Comparison of ENCODE assay signal across 1 cellular context in the genomic region with DNA sequence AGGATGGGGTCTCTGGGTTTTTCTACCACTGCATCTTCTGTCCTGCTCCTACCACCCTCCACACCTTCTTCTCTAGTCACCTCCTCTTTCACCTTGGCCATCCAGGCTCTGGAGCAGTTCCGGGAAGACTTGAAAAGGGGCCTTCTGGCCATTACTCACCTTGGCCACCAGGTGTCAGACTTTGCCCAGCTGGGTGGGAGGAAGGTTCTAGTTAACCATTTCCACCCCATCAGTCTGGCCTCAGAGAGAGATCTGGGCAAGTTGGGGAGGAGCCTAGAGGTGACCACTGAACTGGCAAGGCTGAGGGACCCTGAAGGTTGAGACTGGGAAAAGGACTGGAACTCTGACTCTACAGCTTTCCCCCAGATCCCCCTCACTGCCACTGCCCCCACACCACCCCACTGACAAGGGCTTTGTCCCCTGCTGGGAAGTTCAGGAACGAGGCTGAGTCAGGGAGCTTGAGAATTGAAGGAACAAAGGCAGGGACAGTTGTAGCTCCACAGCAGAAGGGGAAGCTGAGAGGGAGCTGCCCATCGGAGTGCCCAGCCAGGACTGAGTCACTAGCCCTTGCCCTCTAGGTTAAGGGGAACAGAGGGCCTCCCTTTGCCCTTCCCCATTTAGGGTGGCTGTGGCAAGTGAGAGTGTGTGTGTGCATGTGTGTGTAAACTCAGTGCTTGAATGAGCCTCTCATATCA.
TF ChIP-seq lines count a peak whose summit lies in the region.

No MANE protein-coding gene starts in this region.

TF ChIP-seq in HepG2, 621 proteins besides CTCF, POLR2A, EP300 and RAD21 (continues in another document):
- TF ChIP-seq, protein P1, sequence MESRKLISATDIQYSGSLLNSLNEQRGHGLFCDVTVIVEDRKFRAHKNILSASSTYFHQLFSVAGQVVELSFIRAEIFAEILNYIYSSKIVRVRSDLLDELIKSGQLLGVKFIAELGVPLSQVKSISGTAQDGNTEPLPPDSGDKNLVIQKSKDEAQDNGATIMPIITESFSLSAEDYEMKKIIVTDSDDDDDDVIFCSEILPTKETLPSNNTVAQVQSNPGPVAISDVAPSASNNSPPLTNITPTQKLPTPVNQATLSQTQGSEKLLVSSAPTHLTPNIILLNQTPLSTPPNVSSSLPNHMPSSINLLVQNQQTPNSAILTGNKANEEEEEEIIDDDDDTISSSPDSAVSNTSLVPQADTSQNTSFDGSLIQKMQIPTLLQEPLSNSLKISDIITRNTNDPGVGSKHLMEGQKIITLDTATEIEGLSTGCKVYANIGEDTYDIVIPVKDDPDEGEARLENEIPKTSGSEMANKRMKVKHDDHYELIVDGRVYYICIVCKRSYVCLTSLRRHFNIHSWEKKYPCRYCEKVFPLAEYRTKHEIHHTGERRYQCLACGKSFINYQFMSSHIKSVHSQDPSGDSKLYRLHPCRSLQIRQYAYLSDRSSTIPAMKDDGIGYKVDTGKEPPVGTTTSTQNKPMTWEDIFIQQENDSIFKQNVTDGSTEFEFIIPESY (CRISPR knock-in tag; IDR thresholded peaks at IDR 0.05) = peak; percentile 61
- peak; percentile 53; the same call in 1 of the 2 replicates for TF ChIP-seq YEATS2 (CRISPR knock-in tag; IDR thresholded peaks at IDR 0.05; ENCODE audit: borderline replicate concordance)
- TF ChIP-seq PPARG (CRISPR knock-in tag; conservative IDR thresholded peaks at IDR 0.05) = 0 out of 2 replicates have a peak, but pooled peaks have one; percentile 26
- TF ChIP-seq ZNF605 (CRISPR knock-in tag; IDR thresholded peaks at IDR 0.05) = peak; percentile 54; the same call in 1 of the 2 replicates
- TF ChIP-seq, protein P2, sequence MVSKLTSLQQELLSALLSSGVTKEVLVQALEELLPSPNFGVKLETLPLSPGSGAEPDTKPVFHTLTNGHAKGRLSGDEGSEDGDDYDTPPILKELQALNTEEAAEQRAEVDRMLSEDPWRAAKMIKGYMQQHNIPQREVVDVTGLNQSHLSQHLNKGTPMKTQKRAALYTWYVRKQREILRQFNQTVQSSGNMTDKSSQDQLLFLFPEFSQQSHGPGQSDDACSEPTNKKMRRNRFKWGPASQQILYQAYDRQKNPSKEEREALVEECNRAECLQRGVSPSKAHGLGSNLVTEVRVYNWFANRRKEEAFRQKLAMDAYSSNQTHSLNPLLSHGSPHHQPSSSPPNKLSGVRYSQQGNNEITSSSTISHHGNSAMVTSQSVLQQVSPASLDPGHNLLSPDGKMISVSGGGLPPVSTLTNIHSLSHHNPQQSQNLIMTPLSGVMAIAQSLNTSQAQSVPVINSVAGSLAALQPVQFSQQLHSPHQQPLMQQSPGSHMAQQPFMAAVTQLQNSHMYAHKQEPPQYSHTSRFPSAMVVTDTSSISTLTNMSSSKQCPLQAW (CRISPR knock-in tag; IDR thresholded peaks at IDR 0.05) = peak; percentile 77
- peak; percentile 56 for TF ChIP-seq FOSL2 (CRISPR knock-in tag; IDR thresholded peaks at IDR 0.05)
- TF ChIP-seq MIXL1 (CRISPR knock-in tag; IDR thresholded peaks at IDR 0.05) = 0 out of 2 replicates have a peak, but pooled peaks have one; percentile 30
- 0 out of 2 replicates have a peak, but pooled peaks have one; percentile 15 for TF ChIP-seq BHLHE40 (IDR thresholded peaks at IDR 0.05; ENCODE audit: low read length)
- no peak for TF ChIP-seq IKZF1 (IDR thresholded peaks at IDR 0.05)
- no peak for TF ChIP-seq ZNF274 (CRISPR knock-in tag; IDR thresholded peaks at IDR 0.05)
- TF ChIP-seq FOXJ3 (CRISPR knock-in tag; IDR thresholded peaks at IDR 0.05; ENCODE audit: borderline replicate concordance) = no peak
- 0 out of 2 replicates have a peak, but pooled peaks have one; percentile 58 for TF ChIP-seq SPEN (CRISPR knock-in tag; IDR thresholded peaks at IDR 0.05; ENCODE audit: low read depth)
- no peak for TF ChIP-seq HOXA5 (CRISPR knock-in tag; IDR thresholded peaks at IDR 0.05)
- TF ChIP-seq, protein P3, sequence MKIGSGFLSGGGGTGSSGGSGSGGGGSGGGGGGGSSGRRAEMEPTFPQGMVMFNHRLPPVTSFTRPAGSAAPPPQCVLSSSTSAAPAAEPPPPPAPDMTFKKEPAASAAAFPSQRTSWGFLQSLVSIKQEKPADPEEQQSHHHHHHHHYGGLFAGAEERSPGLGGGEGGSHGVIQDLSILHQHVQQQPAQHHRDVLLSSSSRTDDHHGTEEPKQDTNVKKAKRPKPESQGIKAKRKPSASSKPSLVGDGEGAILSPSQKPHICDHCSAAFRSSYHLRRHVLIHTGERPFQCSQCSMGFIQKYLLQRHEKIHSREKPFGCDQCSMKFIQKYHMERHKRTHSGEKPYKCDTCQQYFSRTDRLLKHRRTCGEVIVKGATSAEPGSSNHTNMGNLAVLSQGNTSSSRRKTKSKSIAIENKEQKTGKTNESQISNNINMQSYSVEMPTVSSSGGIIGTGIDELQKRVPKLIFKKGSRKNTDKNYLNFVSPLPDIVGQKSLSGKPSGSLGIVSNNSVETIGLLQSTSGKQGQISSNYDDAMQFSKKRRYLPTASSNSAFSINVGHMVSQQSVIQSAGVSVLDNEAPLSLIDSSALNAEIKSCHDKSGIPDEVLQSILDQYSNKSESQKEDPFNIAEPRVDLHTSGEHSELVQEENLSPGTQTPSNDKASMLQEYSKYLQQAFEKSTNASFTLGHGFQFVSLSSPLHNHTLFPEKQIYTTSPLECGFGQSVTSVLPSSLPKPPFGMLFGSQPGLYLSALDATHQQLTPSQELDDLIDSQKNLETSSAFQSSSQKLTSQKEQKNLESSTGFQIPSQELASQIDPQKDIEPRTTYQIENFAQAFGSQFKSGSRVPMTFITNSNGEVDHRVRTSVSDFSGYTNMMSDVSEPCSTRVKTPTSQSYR (CRISPR knock-in tag; IDR thresholded peaks at IDR 0.05; ENCODE audit: borderline replicate concordance) = 0 out of 2 replicates have a peak, but pooled peaks have one; percentile 12
- TF ChIP-seq, protein P4, sequence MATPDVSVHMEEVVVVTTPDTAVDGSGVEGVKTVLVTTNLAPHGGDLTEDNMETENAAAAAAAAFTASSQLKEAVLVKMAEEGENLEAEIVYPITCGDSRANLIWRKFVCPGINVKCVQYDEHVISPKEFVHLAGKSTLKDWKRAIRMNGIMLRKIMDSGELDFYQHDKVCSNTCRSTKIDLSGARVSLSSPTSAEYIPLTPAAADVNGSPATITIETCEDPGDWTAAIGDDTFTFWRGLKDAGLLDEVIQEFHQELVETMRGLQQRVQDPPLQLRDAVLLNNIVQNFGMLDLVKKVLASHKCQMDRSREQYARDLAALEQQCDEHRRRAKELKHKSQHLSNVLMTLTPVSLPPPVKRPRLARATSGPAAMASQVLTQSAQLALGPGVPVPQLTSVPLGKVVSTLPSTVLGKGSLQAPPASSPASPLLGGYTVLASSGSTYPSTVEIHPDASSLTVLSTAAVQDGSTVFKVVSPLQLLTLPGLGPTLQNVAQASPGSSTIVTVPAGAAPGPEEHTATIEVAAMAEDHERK (CRISPR knock-in tag; IDR thresholded peaks at IDR 0.05; ENCODE audit: low read depth) = no peak
- TF ChIP-seq, protein P5, sequence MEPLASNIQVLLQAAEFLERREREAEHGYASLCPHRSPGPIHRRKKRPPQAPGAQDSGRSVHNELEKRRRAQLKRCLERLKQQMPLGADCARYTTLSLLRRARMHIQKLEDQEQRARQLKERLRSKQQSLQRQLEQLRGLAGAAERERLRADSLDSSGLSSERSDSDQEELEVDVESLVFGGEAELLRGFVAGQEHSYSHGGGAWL (CRISPR knock-in tag; IDR thresholded peaks at IDR 0.05) = no peak
- TF ChIP-seq, protein P6, sequence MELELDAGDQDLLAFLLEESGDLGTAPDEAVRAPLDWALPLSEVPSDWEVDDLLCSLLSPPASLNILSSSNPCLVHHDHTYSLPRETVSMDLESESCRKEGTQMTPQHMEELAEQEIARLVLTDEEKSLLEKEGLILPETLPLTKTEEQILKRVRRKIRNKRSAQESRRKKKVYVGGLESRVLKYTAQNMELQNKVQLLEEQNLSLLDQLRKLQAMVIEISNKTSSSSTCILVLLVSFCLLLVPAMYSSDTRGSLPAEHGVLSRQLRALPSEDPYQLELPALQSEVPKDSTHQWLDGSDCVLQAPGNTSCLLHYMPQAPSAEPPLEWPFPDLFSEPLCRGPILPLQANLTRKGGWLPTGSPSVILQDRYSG (CRISPR knock-in tag; IDR thresholded peaks at IDR 0.05) = no peak
- TF ChIP-seq, protein P7, sequence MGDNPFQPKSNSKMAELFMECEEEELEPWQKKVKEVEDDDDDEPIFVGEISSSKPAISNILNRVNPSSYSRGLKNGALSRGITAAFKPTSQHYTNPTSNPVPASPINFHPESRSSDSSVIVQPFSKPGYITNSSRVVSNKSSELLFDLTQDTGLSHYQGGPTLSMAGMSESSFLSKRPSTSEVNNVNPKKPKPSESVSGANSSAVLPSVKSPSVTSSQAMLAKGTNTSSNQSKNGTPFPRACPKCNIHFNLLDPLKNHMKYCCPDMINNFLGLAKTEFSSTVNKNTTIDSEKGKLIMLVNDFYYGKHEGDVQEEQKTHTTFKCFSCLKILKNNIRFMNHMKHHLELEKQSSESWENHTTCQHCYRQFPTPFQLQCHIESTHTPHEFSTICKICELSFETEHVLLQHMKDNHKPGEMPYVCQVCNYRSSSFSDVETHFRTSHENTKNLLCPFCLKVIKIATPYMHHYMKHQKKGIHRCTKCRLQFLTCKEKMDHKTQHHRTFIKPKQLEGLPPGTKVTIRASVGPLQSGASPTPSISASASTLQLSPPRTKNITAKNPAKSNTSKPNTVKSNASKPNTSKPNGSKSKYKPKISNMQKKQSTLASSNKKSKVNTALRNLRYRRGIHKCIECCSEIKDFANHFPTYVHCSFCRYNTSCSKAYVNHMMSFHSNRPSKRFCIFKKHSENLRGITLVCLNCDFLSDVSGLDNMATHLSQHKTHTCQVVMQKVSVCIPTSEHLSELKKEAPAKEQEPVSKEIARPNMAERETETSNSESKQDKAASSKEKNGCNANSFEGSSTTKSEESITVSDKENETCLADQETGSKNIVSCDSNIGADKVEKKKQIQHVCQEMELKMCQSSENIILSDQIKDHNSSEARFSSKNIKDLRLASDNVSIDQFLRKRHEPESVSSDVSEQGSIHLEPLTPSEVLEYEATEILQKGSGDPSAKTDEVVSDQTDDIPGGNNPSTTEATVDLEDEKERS (CRISPR knock-in tag; IDR thresholded peaks at IDR 0.05) = 0 out of 2 replicates have a peak, but pooled peaks have one; percentile 19
- TF ChIP-seq NCOA2 (CRISPR knock-in tag; IDR thresholded peaks at IDR 0.05) = no peak
- TF ChIP-seq, protein P8, sequence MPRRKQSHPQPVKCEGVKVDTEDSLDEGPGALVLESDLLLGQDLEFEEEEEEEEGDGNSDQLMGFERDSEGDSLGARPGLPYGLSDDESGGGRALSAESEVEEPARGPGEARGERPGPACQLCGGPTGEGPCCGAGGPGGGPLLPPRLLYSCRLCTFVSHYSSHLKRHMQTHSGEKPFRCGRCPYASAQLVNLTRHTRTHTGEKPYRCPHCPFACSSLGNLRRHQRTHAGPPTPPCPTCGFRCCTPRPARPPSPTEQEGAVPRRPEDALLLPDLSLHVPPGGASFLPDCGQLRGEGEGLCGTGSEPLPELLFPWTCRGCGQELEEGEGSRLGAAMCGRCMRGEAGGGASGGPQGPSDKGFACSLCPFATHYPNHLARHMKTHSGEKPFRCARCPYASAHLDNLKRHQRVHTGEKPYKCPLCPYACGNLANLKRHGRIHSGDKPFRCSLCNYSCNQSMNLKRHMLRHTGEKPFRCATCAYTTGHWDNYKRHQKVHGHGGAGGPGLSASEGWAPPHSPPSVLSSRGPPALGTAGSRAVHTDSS (CRISPR knock-in tag; conservative IDR thresholded peaks at IDR 0.05) = no peak
- TF ChIP-seq, protein P9, sequence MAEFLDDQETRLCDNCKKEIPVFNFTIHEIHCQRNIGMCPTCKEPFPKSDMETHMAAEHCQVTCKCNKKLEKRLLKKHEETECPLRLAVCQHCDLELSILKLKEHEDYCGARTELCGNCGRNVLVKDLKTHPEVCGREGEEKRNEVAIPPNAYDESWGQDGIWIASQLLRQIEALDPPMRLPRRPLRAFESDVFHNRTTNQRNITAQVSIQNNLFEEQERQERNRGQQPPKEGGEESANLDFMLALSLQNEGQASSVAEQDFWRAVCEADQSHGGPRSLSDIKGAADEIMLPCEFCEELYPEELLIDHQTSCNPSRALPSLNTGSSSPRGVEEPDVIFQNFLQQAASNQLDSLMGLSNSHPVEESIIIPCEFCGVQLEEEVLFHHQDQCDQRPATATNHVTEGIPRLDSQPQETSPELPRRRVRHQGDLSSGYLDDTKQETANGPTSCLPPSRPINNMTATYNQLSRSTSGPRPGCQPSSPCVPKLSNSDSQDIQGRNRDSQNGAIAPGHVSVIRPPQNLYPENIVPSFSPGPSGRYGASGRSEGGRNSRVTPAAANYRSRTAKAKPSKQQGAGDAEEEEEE (CRISPR knock-in tag; IDR thresholded peaks at IDR 0.05; ENCODE audit: borderline replicate concordance) = no peak
- TF ChIP-seq ATF1 (CRISPR knock-in tag; IDR thresholded peaks at IDR 0.05) = no peak
- peak; percentile 19; the same call in 1 of the 2 replicates for TF ChIP-seq SOX5 (CRISPR knock-in tag; IDR thresholded peaks at IDR 0.05; ENCODE audit: borderline replicate concordance)
- TF ChIP-seq SP5 (CRISPR knock-in tag; IDR thresholded peaks at IDR 0.05; ENCODE audit: borderline replicate concordance, low read depth) = no peak
- TF ChIP-seq, protein P10, sequence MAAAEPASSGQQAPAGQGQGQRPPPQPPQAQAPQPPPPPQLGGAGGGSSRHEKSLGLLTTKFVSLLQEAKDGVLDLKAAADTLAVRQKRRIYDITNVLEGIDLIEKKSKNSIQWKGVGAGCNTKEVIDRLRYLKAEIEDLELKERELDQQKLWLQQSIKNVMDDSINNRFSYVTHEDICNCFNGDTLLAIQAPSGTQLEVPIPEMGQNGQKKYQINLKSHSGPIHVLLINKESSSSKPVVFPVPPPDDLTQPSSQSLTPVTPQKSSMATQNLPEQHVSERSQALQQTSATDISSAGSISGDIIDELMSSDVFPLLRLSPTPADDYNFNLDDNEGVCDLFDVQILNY (CRISPR knock-in tag; conservative IDR thresholded peaks at IDR 0.05) = no peak
- TF ChIP-seq, protein P11, sequence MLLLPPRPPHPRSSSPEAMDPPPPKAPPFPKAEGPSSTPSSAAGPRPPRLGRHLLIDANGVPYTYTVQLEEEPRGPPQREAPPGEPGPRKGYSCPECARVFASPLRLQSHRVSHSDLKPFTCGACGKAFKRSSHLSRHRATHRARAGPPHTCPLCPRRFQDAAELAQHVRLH (CRISPR knock-in tag; IDR thresholded peaks at IDR 0.05; ENCODE audit: borderline replicate concordance, low read depth) = peak; percentile 78; the same call in 1 of the 2 replicates
- TF ChIP-seq HOXA3 (CRISPR knock-in tag; IDR thresholded peaks at IDR 0.05) = 0 out of 2 replicates have a peak, but pooled peaks have one; percentile 31
- TF ChIP-seq THAP11 (CRISPR knock-in tag; IDR thresholded peaks at IDR 0.05) = peak; percentile 69
- TF ChIP-seq ZNF589 (CRISPR knock-in tag; conservative IDR thresholded peaks at IDR 0.05) = no peak
- TF ChIP-seq, protein P12, sequence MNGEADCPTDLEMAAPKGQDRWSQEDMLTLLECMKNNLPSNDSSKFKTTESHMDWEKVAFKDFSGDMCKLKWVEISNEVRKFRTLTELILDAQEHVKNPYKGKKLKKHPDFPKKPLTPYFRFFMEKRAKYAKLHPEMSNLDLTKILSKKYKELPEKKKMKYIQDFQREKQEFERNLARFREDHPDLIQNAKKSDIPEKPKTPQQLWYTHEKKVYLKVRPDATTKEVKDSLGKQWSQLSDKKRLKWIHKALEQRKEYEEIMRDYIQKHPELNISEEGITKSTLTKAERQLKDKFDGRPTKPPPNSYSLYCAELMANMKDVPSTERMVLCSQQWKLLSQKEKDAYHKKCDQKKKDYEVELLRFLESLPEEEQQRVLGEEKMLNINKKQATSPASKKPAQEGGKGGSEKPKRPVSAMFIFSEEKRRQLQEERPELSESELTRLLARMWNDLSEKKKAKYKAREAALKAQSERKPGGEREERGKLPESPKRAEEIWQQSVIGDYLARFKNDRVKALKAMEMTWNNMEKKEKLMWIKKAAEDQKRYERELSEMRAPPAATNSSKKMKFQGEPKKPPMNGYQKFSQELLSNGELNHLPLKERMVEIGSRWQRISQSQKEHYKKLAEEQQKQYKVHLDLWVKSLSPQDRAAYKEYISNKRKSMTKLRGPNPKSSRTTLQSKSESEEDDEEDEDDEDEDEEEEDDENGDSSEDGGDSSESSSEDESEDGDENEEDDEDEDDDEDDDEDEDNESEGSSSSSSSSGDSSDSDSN (CRISPR knock-in tag; IDR thresholded peaks at IDR 0.05) = 0 out of 2 replicates have a peak, but pooled peaks have one; percentile 31
